In genomic region chr19:48372904-48373303, GRCh38 we compare ENCODE assay signal across 1 cellular context.
A peak's percentile ranks its signal among the peaks of the same experiment; 100 is the strongest.
TF ChIP-seq lines count a peak whose summit lies in the region.

No MANE protein-coding gene starts in this region.

TF ChIP-seq in HEK293, 187 proteins besides CTCF, POLR2A, EP300 and RAD21 (continued from another document):
- TF ChIP-seq ZNF747 (tag by site-specific recombination; IDR thresholded peaks at IDR 0.05) (no peak), ZNF777 (tag by site-specific recombination; IDR thresholded peaks at IDR 0.05; ENCODE audit: borderline replicate concordance) (no peak), ZNF837 (tag by site-specific recombination; IDR thresholded peaks at IDR 0.05) (no peak), ZNF366 (tag by site-specific recombination; conservative IDR thresholded peaks at IDR 0.05) (peak; percentile 49), PBX3 (CRISPR knock-in tag; IDR thresholded peaks at IDR 0.05) (no peak), ZNF157 (tag by site-specific recombination; IDR thresholded peaks at IDR 0.05) (no peak), ZNF266 (tag by site-specific recombination; IDR thresholded peaks at IDR 0.05; ENCODE audit: low read depth) (no peak), ZNF548 (tag by site-specific recombination; IDR thresholded peaks at IDR 0.05) (no peak), ZNF658 (tag by site-specific recombination; IDR thresholded peaks at IDR 0.05) (no peak), ZNF473 (tag by site-specific recombination; IDR thresholded peaks at IDR 0.05) (no peak), ZBTB8A (tag by site-specific recombination; IDR thresholded peaks at IDR 0.05) (peak; percentile 28; the same call in 1 of the 2 replicates), ZBTB44 (tag by site-specific recombination; IDR thresholded peaks at IDR 0.05) (no peak), ZNF785 (tag by site-specific recombination; IDR thresholded peaks at IDR 0.05) (0 out of 2 replicates have a peak, but pooled peaks have one; percentile 32), ZNF155 (tag by site-specific recombination; IDR thresholded peaks at IDR 0.05) (no peak), ZNF112 (tag by site-specific recombination; IDR thresholded peaks at IDR 0.05) (0 out of 2 replicates have a peak, but pooled peaks have one; percentile 9), ZFHX2 (tag by site-specific recombination; conservative IDR thresholded peaks at IDR 0.05) (peak; percentile 88), ZIC2 (tag by site-specific recombination; IDR thresholded peaks at IDR 0.05) (peak; percentile 54), ZSCAN16 (tag by site-specific recombination; IDR thresholded peaks at IDR 0.05) (no peak), HOXC10 (CRISPR knock-in tag; IDR thresholded peaks at IDR 0.05) (no peak), ZXDB (tag by site-specific recombination; IDR thresholded peaks at IDR 0.05) (peak; percentile 92), ZNF571 (tag by site-specific recombination; IDR thresholded peaks at IDR 0.05) (no peak), ZNF324 (tag by site-specific recombination; IDR thresholded peaks at IDR 0.05) (no peak), SP3 (tag by site-specific recombination; IDR thresholded peaks at IDR 0.05) (no peak), ZNF776 (tag by site-specific recombination; IDR thresholded peaks at IDR 0.05; ENCODE audit: borderline replicate concordance) (no peak), ZBTB48 (tag by site-specific recombination; IDR thresholded peaks at IDR 0.05) (peak; percentile 62), ZNF624 (tag by site-specific recombination; IDR thresholded peaks at IDR 0.05) (no peak), ZNF707 (tag by site-specific recombination; IDR thresholded peaks at IDR 0.05) (no peak), ZNF830 (tag by site-specific recombination; IDR thresholded peaks at IDR 0.05; ENCODE audit: low read depth) (no peak), EGR2 (tag by site-specific recombination; IDR thresholded peaks at IDR 0.05; ENCODE audit: low read depth) (peak; percentile 80), ELK4 (IDR thresholded peaks at IDR 0.05; ENCODE audit: borderline replicate concordance, low read depth, low read length) (no peak)
- TF ChIP-seq, protein P1, sequence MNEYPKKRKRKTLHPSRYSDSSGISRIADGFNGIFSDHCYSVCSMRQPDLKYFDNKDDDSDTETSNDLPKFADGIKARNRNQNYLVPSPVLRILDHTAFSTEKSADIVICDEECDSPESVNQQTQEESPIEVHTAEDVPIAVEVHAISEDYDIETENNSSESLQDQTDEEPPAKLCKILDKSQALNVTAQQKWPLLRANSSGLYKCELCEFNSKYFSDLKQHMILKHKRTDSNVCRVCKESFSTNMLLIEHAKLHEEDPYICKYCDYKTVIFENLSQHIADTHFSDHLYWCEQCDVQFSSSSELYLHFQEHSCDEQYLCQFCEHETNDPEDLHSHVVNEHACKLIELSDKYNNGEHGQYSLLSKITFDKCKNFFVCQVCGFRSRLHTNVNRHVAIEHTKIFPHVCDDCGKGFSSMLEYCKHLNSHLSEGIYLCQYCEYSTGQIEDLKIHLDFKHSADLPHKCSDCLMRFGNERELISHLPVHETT (tag by site-specific recombination; IDR thresholded peaks at IDR 0.05), result no peak
- TF ChIP-seq, protein P2, sequence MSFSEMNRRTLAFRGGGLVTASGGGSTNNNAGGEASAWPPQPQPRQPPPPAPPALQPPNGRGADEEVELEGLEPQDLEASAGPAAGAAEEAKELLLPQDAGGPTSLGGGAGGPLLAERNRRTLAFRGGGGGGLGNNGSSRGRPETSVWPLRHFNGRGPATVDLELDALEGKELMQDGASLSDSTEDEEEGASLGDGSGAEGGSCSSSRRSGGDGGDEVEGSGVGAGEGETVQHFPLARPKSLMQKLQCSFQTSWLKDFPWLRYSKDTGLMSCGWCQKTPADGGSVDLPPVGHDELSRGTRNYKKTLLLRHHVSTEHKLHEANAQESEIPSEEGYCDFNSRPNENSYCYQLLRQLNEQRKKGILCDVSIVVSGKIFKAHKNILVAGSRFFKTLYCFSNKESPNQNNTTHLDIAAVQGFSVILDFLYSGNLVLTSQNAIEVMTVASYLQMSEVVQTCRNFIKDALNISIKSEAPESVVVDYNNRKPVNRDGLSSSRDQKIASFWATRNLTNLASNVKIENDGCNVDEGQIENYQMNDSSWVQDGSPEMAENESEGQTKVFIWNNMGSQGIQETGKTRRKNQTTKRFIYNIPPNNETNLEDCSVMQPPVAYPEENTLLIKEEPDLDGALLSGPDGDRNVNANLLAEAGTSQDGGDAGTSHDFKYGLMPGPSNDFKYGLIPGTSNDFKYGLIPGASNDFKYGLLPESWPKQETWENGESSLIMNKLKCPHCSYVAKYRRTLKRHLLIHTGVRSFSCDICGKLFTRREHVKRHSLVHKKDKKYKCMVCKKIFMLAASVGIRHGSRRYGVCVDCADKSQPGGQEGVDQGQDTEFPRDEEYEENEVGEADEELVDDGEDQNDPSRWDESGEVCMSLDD (tag by site-specific recombination; IDR thresholded peaks at IDR 0.05), result peak; percentile 77
- TF ChIP-seq, protein P3, sequence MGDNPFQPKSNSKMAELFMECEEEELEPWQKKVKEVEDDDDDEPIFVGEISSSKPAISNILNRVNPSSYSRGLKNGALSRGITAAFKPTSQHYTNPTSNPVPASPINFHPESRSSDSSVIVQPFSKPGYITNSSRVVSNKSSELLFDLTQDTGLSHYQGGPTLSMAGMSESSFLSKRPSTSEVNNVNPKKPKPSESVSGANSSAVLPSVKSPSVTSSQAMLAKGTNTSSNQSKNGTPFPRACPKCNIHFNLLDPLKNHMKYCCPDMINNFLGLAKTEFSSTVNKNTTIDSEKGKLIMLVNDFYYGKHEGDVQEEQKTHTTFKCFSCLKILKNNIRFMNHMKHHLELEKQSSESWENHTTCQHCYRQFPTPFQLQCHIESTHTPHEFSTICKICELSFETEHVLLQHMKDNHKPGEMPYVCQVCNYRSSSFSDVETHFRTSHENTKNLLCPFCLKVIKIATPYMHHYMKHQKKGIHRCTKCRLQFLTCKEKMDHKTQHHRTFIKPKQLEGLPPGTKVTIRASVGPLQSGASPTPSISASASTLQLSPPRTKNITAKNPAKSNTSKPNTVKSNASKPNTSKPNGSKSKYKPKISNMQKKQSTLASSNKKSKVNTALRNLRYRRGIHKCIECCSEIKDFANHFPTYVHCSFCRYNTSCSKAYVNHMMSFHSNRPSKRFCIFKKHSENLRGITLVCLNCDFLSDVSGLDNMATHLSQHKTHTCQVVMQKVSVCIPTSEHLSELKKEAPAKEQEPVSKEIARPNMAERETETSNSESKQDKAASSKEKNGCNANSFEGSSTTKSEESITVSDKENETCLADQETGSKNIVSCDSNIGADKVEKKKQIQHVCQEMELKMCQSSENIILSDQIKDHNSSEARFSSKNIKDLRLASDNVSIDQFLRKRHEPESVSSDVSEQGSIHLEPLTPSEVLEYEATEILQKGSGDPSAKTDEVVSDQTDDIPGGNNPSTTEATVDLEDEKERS (tag by site-specific recombination; IDR thresholded peaks at IDR 0.05), result no peak
- TF ChIP-seq, protein P4, sequence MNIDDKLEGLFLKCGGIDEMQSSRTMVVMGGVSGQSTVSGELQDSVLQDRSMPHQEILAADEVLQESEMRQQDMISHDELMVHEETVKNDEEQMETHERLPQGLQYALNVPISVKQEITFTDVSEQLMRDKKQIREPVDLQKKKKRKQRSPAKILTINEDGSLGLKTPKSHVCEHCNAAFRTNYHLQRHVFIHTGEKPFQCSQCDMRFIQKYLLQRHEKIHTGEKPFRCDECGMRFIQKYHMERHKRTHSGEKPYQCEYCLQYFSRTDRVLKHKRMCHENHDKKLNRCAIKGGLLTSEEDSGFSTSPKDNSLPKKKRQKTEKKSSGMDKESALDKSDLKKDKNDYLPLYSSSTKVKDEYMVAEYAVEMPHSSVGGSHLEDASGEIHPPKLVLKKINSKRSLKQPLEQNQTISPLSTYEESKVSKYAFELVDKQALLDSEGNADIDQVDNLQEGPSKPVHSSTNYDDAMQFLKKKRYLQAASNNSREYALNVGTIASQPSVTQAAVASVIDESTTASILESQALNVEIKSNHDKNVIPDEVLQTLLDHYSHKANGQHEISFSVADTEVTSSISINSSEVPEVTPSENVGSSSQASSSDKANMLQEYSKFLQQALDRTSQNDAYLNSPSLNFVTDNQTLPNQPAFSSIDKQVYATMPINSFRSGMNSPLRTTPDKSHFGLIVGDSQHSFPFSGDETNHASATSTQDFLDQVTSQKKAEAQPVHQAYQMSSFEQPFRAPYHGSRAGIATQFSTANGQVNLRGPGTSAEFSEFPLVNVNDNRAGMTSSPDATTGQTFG (tag by site-specific recombination; IDR thresholded peaks at IDR 0.05; ENCODE audit: borderline replicate concordance), result 0 out of 2 replicates have a peak, but pooled peaks have one; percentile 11
- TF ChIP-seq, protein P5, sequence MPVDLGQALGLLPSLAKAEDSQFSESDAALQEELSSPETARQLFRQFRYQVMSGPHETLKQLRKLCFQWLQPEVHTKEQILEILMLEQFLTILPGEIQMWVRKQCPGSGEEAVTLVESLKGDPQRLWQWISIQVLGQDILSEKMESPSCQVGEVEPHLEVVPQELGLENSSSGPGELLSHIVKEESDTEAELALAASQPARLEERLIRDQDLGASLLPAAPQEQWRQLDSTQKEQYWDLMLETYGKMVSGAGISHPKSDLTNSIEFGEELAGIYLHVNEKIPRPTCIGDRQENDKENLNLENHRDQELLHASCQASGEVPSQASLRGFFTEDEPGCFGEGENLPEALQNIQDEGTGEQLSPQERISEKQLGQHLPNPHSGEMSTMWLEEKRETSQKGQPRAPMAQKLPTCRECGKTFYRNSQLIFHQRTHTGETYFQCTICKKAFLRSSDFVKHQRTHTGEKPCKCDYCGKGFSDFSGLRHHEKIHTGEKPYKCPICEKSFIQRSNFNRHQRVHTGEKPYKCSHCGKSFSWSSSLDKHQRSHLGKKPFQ (tag by site-specific recombination; IDR thresholded peaks at IDR 0.05), result no peak
